Comparison of ENCODE assay signal across 12 cellular contexts in genomic region chr6:17093692-17094091, GRCh38. TPM values are rescaled to one million over a fixed set of nuclear protein-coding genes. Genes with fewer than 3 reads are reported as not detected.
DNase-seq lines count a peak whose midpoint lies in the region; ATAC-seq, FAIRE-seq and TF ChIP-seq lines count a peak whose summit lies in the region.
"Had no signal": no experiment of that assay in that cellular context is flagged by ENCODE, and none has a peak within 500 bp of the region (broad histone marks: within the 10 kb centered on the region; RNA-seq: fewer than 3 reads in every experiment).

No MANE protein-coding gene starts in this region.

- H4K20me1 ChIP-seq in HepG2 (ENCODE audit: insufficient read depth, low read length) (no peaks in the 10 kb centered on the region), smooth muscle cell (ENCODE audit: low read depth) (no peaks in the 10 kb centered on the region)

- TF ChIP-seq POLR2A in HepG2 (IDR thresholded peaks at IDR 0.05; ENCODE audit: insufficient read depth in 1 of 2, low read depth in 2 of 2, low read length in 2 of 2) (no peak), right lobe of liver (IDR thresholded peaks at IDR 0.05) (no peak), tibial nerve (IDR thresholded peaks at IDR 0.05) (no peak)

- peaks cover 7% of the 10 kb centered on the region for H3F3A ChIP-seq in smooth muscle cell (ENCODE audit: low read depth)

- TF ChIP-seq RAD21 in HepG2 (CRISPR knock-in tag; IDR thresholded peaks at IDR 0.05): no peak

- in situ Hi-C loops in HepG2 (cut with HindIII; ENCODE audit: extremely low pct_ligation_motif_present, low pct_unique_long_range_greater_than_20kb): no loop called here

- TF ChIP-seq CTCF in HepG2 (CRISPR knock-in tag; IDR thresholded peaks at IDR 0.05) (peak; percentile 45), right lobe of liver (IDR thresholded peaks at IDR 0.05) (peak in 1 of 4 donors; percentile 9), smooth muscle cell (IDR thresholded peaks at IDR 0.05; ENCODE audit: borderline replicate concordance, insufficient read depth, poor library complexity, severe bottlenecking) (peak; percentile 40), tibial nerve (IDR thresholded peaks at IDR 0.05) (no peak)

- DNase-seq in HepG2 (ENCODE audit: low spot score) (no peak), right lobe of liver (no peak), NCI-H69 (lab: John Stamatoyannopoulos, UW) (peak; percentile 76), dermis blood vessel endothelial cell (peak; percentile 12), smooth muscle cell (lab: John Stamatoyannopoulos, UW; ENCODE audit: unreplicated experiment) (no peak), tibial nerve (ENCODE audit: low spot score in 2 of 2) (no peak), HPDE6-E6E7 (ENCODE audit: extremely low spot score) (no peak)
- DNase-seq: activated gamma-delta T cell treated with Interleukin-2 at 50 U/mL for 16 hours; CD4-positive, alpha-beta memory T cell; GOT3 had no signal

- POLR2A ChIA-PET in HepG2 (lab: Yijun Ruan, JAX): no interaction called here

- H3K4me3 ChIP-seq in HepG2 (replicated peaks in 1 of 3; ENCODE audit: insufficient read depth in 1 of 3, low read depth in 2 of 3, low read length in 3 of 3): no peak overlapping the region
- H3K4me3 ChIP-seq in right lobe of liver: no peak overlapping the region
- H3K4me3 ChIP-seq in smooth muscle cell: no peak overlapping the region
- H3K4me3 ChIP-seq in tibial nerve: no peak overlapping the region

- no peak overlapping the region for H2AFZ ChIP-seq in HepG2 (ENCODE audit: low read length)
- no peak overlapping the region for H2AFZ ChIP-seq in smooth muscle cell (ENCODE audit: low read depth)

- ATAC-seq in HepG2 (peak; percentile 44), right lobe of liver (no peak), HG02884 (IDR thresholded peaks at IDR 0.05; ENCODE audit: unreplicated experiment) (no peak)

- H3K27ac ChIP-seq in HepG2 (ENCODE audit: extremely low read length, insufficient read depth, low read length): no peak overlapping the region
- H3K27ac ChIP-seq in right lobe of liver: no peak overlapping the region
- no peak overlapping the region for H3K27ac ChIP-seq in smooth muscle cell (ENCODE audit: low read depth)
- no peak overlapping the region for H3K27ac ChIP-seq in tibial nerve

- no peak for FAIRE-seq in HepG2 (lab: Jason Lieb, UNC)

- H3K9ac ChIP-seq in HepG2 (ENCODE audit: insufficient read depth, low read depth, low read length) (no peak overlapping the region), smooth muscle cell (ENCODE audit: low read depth) (no peak overlapping the region)

- H3K27me3 ChIP-seq in HepG2 (ENCODE audit: control insufficient read depth in 1 of 2, insufficient read depth in 2 of 2, low read length in 2 of 2): 0 out of 5 replicates have a peak, but pooled peaks cover 0 to 5% of the 10 kb centered on the region in 2 experiments
- no peaks in the 10 kb centered on the region for H3K27me3 ChIP-seq in right lobe of liver
- no peaks in the 10 kb centered on the region for H3K27me3 ChIP-seq in smooth muscle cell (ENCODE audit: low read depth)
- H3K27me3 ChIP-seq in tibial nerve: peaks cover 0 to 3% of the 10 kb centered on the region in 2 donors

- H3K4me1 ChIP-seq in HepG2 (ENCODE audit: insufficient read depth, low read length): peaks cover 21% of the 10 kb centered on the region
- peaks cover 0 to 12% (median 0%) of the 10 kb centered on the region in 4 donors for H3K4me1 ChIP-seq in right lobe of liver
- H3K4me1 ChIP-seq in smooth muscle cell (ENCODE audit: low read depth): peaks cover under 1% of the 10 kb centered on the region
- H3K4me1 ChIP-seq in tibial nerve: peaks cover 0 to 17% (median 0%) of the 10 kb centered on the region in 4 donors

- 33% methylated on average over 6 of the region's 6 CpGs for WGBS in HepG2 (ENCODE audit: low lambda C conversion rate)
- WGBS in right lobe of liver (ENCODE audit: insufficient coverage, low coverage, low lambda C conversion rate, missing lambda C conversion rate): 50% methylated on average over 6 of the region's 6 CpGs
- WGBS in smooth muscle cell (ENCODE audit: low lambda C conversion rate): 49% methylated on average over 5 of the region's 6 CpGs
- WGBS in tibial nerve, 2 donors: 51 to 55% methylated on average over 6 of the region's 6 CpGs

- intact Hi-C loops in HepG2 (cut with micrococcal nuclease; ENCODE audit: unreplicated experiment) (no loop called here), right lobe of liver (cut with DNase I) (no loop called here)

- no peaks in the 10 kb centered on the region for H3K9me3 ChIP-seq in HepG2 (ENCODE audit: low read length)
- no peaks in the 10 kb centered on the region for H3K9me3 ChIP-seq in right lobe of liver
- H3K9me3 ChIP-seq in smooth muscle cell (replicated peaks; ENCODE audit: low read depth): no peaks in the 10 kb centered on the region
- H3K9me3 ChIP-seq in tibial nerve: peaks cover 0 to 14% (median 0%) of the 10 kb centered on the region in 4 donors

- CTCF ChIA-PET in HepG2 (lab: Yijun Ruan, JAX; ENCODE audit: low intra/inter-chr PET ratio, low total read pairs): no interaction called here

- BruUV-seq in HepG2 (replicated peaks; lab: Mats Ljungman, UMichigan): no TSS peak

- H3K4me2 ChIP-seq in HepG2 (ENCODE audit: low read depth, low read length) (no peak overlapping the region), smooth muscle cell (no peak overlapping the region)

- H3K36me3 ChIP-seq in HepG2 (replicated peaks in 1 of 2; ENCODE audit: control insufficient read depth in 1 of 2, insufficient read depth in 2 of 2, low read length in 2 of 2): no peaks in the 10 kb centered on the region
- H3K36me3 ChIP-seq in right lobe of liver: no peaks in the 10 kb centered on the region
- no peaks in the 10 kb centered on the region for H3K36me3 ChIP-seq in smooth muscle cell (ENCODE audit: low read depth)
- no peaks in the 10 kb centered on the region for H3K36me3 ChIP-seq in tibial nerve

- H3K79me2 ChIP-seq in HepG2 (ENCODE audit: insufficient read depth, low read length) (no peaks in the 10 kb centered on the region), smooth muscle cell (ENCODE audit: low read depth) (no peaks in the 10 kb centered on the region)

- TF ChIP-seq EP300 in HepG2 (IDR thresholded peaks at IDR 0.05; ENCODE audit: low read depth in 2 of 2, low read length in 2 of 2): no peak
- no peak for TF ChIP-seq EP300 in HepG2 (CRISPR knock-in tag; IDR thresholded peaks at IDR 0.05; ENCODE audit: borderline replicate concordance)
- no peak for TF ChIP-seq EP300 in tibial nerve (IDR thresholded peaks at IDR 0.05)

TF ChIP-seq in HepG2, 621 proteins besides CTCF, POLR2A, EP300 and RAD21:
- TF ChIP-seq STAG1 (CRISPR knock-in tag; IDR thresholded peaks at IDR 0.05) (peak; percentile 49), ZNF207 (IDR thresholded peaks at IDR 0.05; ENCODE audit: borderline replicate concordance) (no peak)

RNA-seq across cellular contexts. Expression of gene STMND1, which starts 8.2 kb away (rescaled TPM):
- total RNA-seq in HepG2 (2016; rRNA removed; fragmentation: Illumina TruSeq; extraction: Trizol) (not detected in 2 replicates), right lobe of liver (under 1 TPM in 1 of 6 experiments, not detected in 5; 0.25 TPM), dermis blood vessel endothelial cell (not detected in 2 replicates), smooth muscle cell (not detected in 2 replicates), tibial nerve (not detected)
- not detected in 2 replicates for total RNA-seq in HepG2 (2016; cell fraction: cytosol; rRNA removed; fragmentation: Illumina TruSeq; extraction: Trizol; ENCODE audit: low read depth)
- not detected in 2 replicates for total RNA-seq in HepG2 (2016; cell fraction: insoluble cytoplasmic fraction; rRNA removed; fragmentation: Illumina TruSeq; extraction: Trizol)
- not detected in 2 replicates for total RNA-seq in HepG2 (2016; cell fraction: membrane; rRNA removed; fragmentation: Illumina TruSeq; extraction: Trizol)
- not detected in 2 replicates for total RNA-seq in HepG2 (2016; cell fraction: nucleus; rRNA removed; fragmentation: Illumina TruSeq; extraction: Trizol)
- polyA plus RNA-seq in HepG2 (2011; rRNA removed) (not detected in 2 replicates), smooth muscle cell (not detected in 2 replicates)
- polyA plus RNA-seq in HepG2 (2011; cell fraction: cytosol; rRNA removed): not detected in 2 replicates
- polyA plus RNA-seq in HepG2 (2011; cell fraction: nucleus; rRNA removed): not detected in 2 replicates
- polyA plus RNA-seq in HepG2 (2012): not detected in 2 replicates
- polyA plus RNA-seq in HepG2 (2016; cell fraction: cytosol; fragmentation: Illumina TruSeq; extraction: Trizol; ENCODE audit: low read depth): not detected in 2 replicates
- not detected in 2 replicates for polyA plus RNA-seq in HepG2 (2016; cell fraction: insoluble cytoplasmic fraction; fragmentation: Illumina TruSeq; extraction: Trizol; ENCODE audit: low read depth)
- not detected in 2 replicates for polyA plus RNA-seq in HepG2 (2016; cell fraction: membrane; fragmentation: Illumina TruSeq; extraction: Trizol; ENCODE audit: low read depth)
- not detected in 2 replicates for polyA plus RNA-seq in HepG2 (2016; cell fraction: nucleus; fragmentation: Illumina TruSeq; extraction: Trizol; ENCODE audit: insufficient read depth, low read depth)
- polyA minus RNA-seq in HepG2 (2011; rRNA and poly(A)+ RNA removed; ENCODE audit: low replicate concordance): not detected in 2 replicates
- not detected in 2 replicates for polyA minus RNA-seq in HepG2 (2011; cell fraction: cytosol; rRNA and poly(A)+ RNA removed)
- polyA minus RNA-seq in HepG2 (2011; cell fraction: nucleus; rRNA and poly(A)+ RNA removed): not detected in 2 replicates
- total RNA-seq: CD4-positive, alpha-beta memory T cell; NCI-H460 had no signal
- polyA plus RNA-seq: CD4-positive, alpha-beta memory T cell had no signal

Comparison
In these comparisons a context has a peak if more than half of its experiments do, and no peak if none do; other contexts are left out.
1. DNase-seq: peak in NCI-H69 (single experiment) and dermis blood vessel endothelial cell (single experiment); none in HepG2 (single experiment), right lobe of liver (0 of 3), smooth muscle cell (single experiment), tibial nerve (0 of 2) and HPDE6-E6E7 (single experiment).
2. CTCF ChIP-seq: peak in HepG2 (single experiment) and smooth muscle cell (single experiment); none in tibial nerve (0 of 5).